In genomic region chr3:69216981-69217380, GRCh38 we compare ENCODE assay signal across 23 cellular contexts.
DNase-seq lines count a peak whose midpoint lies in the region; ATAC-seq, FAIRE-seq and TF ChIP-seq lines count a peak whose summit lies in the region.
"Had no signal": no experiment of that assay in that cellular context is flagged by ENCODE, and none has a peak within 500 bp of the region (broad histone marks: within the 10 kb centered on the region; RNA-seq: fewer than 3 reads in every experiment).

No MANE protein-coding gene starts in this region.

- no peak for TF ChIP-seq EP300 in A549 (IDR thresholded peaks at IDR 0.05)

- WGBS in A549 (ENCODE audit: missing lambda C conversion rate) = 11% methylated on average over 5 of the region's 5 CpGs

- H4K20me1 ChIP-seq in PC-3 (ENCODE audit: low read length) (no peaks in the 10 kb centered on the region), endothelial cell of umbilical vein (replicated peaks; ENCODE audit: control insufficient read depth, extremely low read depth, insufficient read depth, low read length) (no peaks in the 10 kb centered on the region)
- H4K20me1 ChIP-seq: BLaER1 had no signal

- H3K4me2 ChIP-seq in A549 (peak overlapping the region; percentile 11; the same call in 1 of the 3 replicates), PC-3 (ENCODE audit: low read length) (no peak overlapping the region), endothelial cell of umbilical vein (ENCODE audit: insufficient read depth, low read length) (peak overlapping the region; percentile 43)
- H3K4me2 ChIP-seq: BLaER1 had no signal

- intact Hi-C loops in PC-3 (cut with micrococcal nuclease) (no loop called here), endothelial cell of umbilical vein (cut with micrococcal nuclease) (no loop called here), vagina (cut with DNase I) (no loop called here)

- no peaks in the 10 kb centered on the region for H3K9me1 ChIP-seq in endothelial cell of umbilical vein (replicated peaks; ENCODE audit: control insufficient read depth, extremely low read depth, insufficient read depth, low read length)

- H2AFZ ChIP-seq in PC-3 (ENCODE audit: low read length) (no peak overlapping the region), endothelial cell of umbilical vein (ENCODE audit: low read depth, low read length) (no peak overlapping the region)
- H2AFZ ChIP-seq: GM23248 had no signal

- H3K36me3 Mint-ChIP-seq in nephron (ENCODE audit: low read depth) = peaks cover 74% of the 10 kb centered on the region
- H3K36me3 Mint-ChIP-seq: CD8-positive, alpha-beta T cell had no signal

- CTCF ChIA-PET in A549 (lab: Yijun Ruan, JAX) (interaction anchor here (0.8 kb wide), 1 partner anchor 55 kb away, joined by 4 read pairs; no protein-coding TSS in a partner anchor), PC-3 (lab: Charles Lee) (no interaction called here), endothelial cell of umbilical vein (lab: Charles Lee) (interaction anchor here (1.8 to 1.9 kb wide), 2 partner anchors 11 to 14 kb away, joined by 4 to 6 read pairs; no protein-coding TSS in a partner anchor)

- TF ChIP-seq CTCF in A549 (IDR thresholded peaks at IDR 0.05) = no peak
- no peak for TF ChIP-seq CTCF in PC-3 (conservative IDR thresholded peaks at IDR 0.05; ENCODE audit: low read depth, low read length)
- TF ChIP-seq CTCF in endothelial cell of umbilical vein (IDR thresholded peaks at IDR 0.05; ENCODE audit: extremely low read depth in 1 of 2, insufficient read depth in 1 of 2, low read depth in 1 of 2, low read length in 2 of 2) = no peak
- TF ChIP-seq CTCF in nephron (IDR thresholded peaks at IDR 0.05; ENCODE audit: unreplicated experiment in 3 of 3) = no peak
- no peak for TF ChIP-seq CTCF in vagina (IDR thresholded peaks at IDR 0.05)

- H3K27ac ChIP-seq in A549 (peak overlapping the region in 1 of 2 experiments; percentile 44; a peak in 2 of 6 replicates), PC-3 (ENCODE audit: low read length) (no peak overlapping the region), endothelial cell of umbilical vein (ENCODE audit: insufficient read depth, low read depth, low read length) (peak overlapping the region; percentile 5), vagina (no peak overlapping the region)
- H3K27ac ChIP-seq: BLaER1, C4-2B, GM23248 had no signal

- H3K27me3 Mint-ChIP-seq in nephron (ENCODE audit: low read depth) = no peaks in the 10 kb centered on the region
- H3K27me3 Mint-ChIP-seq: CD4-positive, CD25-positive, alpha-beta regulatory T cell had no signal

- H3K27me3 ChIP-seq in PC-3 (ENCODE audit: low read length) = no peaks in the 10 kb centered on the region
- H3K27me3 ChIP-seq in endothelial cell of umbilical vein (ENCODE audit: control insufficient read depth in 2 of 2, insufficient read depth in 2 of 2, low read length in 2 of 2) = no peaks in the 10 kb centered on the region
- H3K27me3 ChIP-seq in vagina = no peaks in the 10 kb centered on the region
- H3K27me3 ChIP-seq: BLaER1 had no signal

- peaks cover 28% of the 10 kb centered on the region for H3K4me1 ChIP-seq in A549
- H3K4me1 ChIP-seq in PC-3 (ENCODE audit: insufficient read depth, low read length) = peaks cover 18% of the 10 kb centered on the region
- peaks cover 35% of the 10 kb centered on the region for H3K4me1 ChIP-seq in endothelial cell of umbilical vein (ENCODE audit: control insufficient read depth, extremely low read depth, insufficient read depth, low read length)
- peaks cover 9% of the 10 kb centered on the region for H3K4me1 ChIP-seq in vagina
- H3K4me1 ChIP-seq: BLaER1 had no signal

- H3K4me3 Mint-ChIP-seq in nephron = no peak overlapping the region
- H3K4me3 Mint-ChIP-seq: B cell; CD8-positive, alpha-beta T cell; HFFc6 had no signal

- no peaks in the 10 kb centered on the region for H3K9me3 Mint-ChIP-seq in nephron
- H3K9me3 Mint-ChIP-seq: CD4-positive, CD25-positive, alpha-beta regulatory T cell; CD8-positive, alpha-beta T cell; HFFc6 had no signal

- no peak for TF ChIP-seq RAD21 in A549 (conservative IDR thresholded peaks at IDR 0.05 in 1 of 2, IDR thresholded peaks at IDR 0.05 in 1 of 2)

- H3K4me3 ChIP-seq in A549 = no peak overlapping the region
- H3K4me3 ChIP-seq in PC-3 (ENCODE audit: low read length) = no peak overlapping the region
- H3K4me3 ChIP-seq in endothelial cell of umbilical vein (replicated peaks in 1 of 3; ENCODE audit: insufficient read depth in 1 of 3, low read depth in 1 of 3, low read length in 3 of 3) = no peak overlapping the region
- no peak overlapping the region for H3K4me3 ChIP-seq in vagina
- H3K4me3 ChIP-seq: BLaER1, GM23248 had no signal

- BruUV-seq in PC-3 (replicated peaks; lab: Mats Ljungman, UMichigan) (no TSS peak), endothelial cell of umbilical vein (replicated peaks; lab: Mats Ljungman, UMichigan) (no TSS peak)

- H3K79me2 ChIP-seq in PC-3 (ENCODE audit: low read length) (no peaks in the 10 kb centered on the region), endothelial cell of umbilical vein (ENCODE audit: control insufficient read depth, insufficient read depth, low read length) (no peaks in the 10 kb centered on the region)

- DNase-seq in A549 (ENCODE audit: low read depth in 1 of 2, low spot score in 1 of 2) (no peak), PC-3 (peak; percentile 37), endothelial cell of umbilical vein (ENCODE audit: low read depth, low spot score) (peak; percentile 41), vagina (ENCODE audit: extremely low spot score in 2 of 2) (no peak), HCEC 1CT (no peak)
- DNase-seq: Caco-2; CD4-positive, CD25-positive, alpha-beta regulatory T cell; CD8-positive, alpha-beta T cell; DMS153; DND-41; GM23248; H7; HFFc6 had no signal

- dilution Hi-C loops in endothelial cell of umbilical vein (cut with MboI; ENCODE audit: extremely low pct_ligation_motif_present, low sequenced_read_pairs) = no loop called here

- peaks cover 5% of the 10 kb centered on the region for H3K4me1 Mint-ChIP-seq in nephron
- H3K4me1 Mint-ChIP-seq: B cell had no signal

- POLR2A ChIA-PET in A549 (lab: Yijun Ruan, JAX) = no interaction called here
- POLR2A ChIA-PET in PC-3 (lab: Charles Lee; ENCODE audit: unreplicated experiment) = no interaction called here
- POLR2A ChIA-PET in endothelial cell of umbilical vein (lab: Charles Lee) = no interaction called here

- H3K9me2 ChIP-seq in PC-3 (replicated peaks; ENCODE audit: low read length) = no peaks in the 10 kb centered on the region

- H3K9me3 ChIP-seq in A549 (no peaks in the 10 kb centered on the region), PC-3 (ENCODE audit: low read length) (no peaks in the 10 kb centered on the region), endothelial cell of umbilical vein (replicated peaks; ENCODE audit: control insufficient read depth, insufficient read depth, low read length) (no peaks in the 10 kb centered on the region), vagina (no peaks in the 10 kb centered on the region)
- H3K9me3 ChIP-seq: BLaER1, Caco-2 had no signal

- peak overlapping the region in 2 of 3 experiments; percentile 7 to 17 for H3K27ac Mint-ChIP-seq in nephron
- H3K27ac Mint-ChIP-seq: B cell; CD8-positive, alpha-beta T cell; HFFc6 had no signal

- H3K9ac ChIP-seq in PC-3 (ENCODE audit: low read length) = no peak overlapping the region
- no peak overlapping the region for H3K9ac ChIP-seq in endothelial cell of umbilical vein (replicated peaks; ENCODE audit: extremely low read depth, insufficient read depth, low read length)
- H3K9ac ChIP-seq: BLaER1, GM23248 had no signal

- no peak for ATAC-seq in A549
- ATAC-seq in PC-3 = peak; percentile 55
- no peak for ATAC-seq in HG02852 (IDR thresholded peaks at IDR 0.05; ENCODE audit: unreplicated experiment)
- no peak for ATAC-seq in GM21447 (IDR thresholded peaks at IDR 0.05; ENCODE audit: unreplicated experiment)
- ATAC-seq: CD8-positive, alpha-beta T cell; HCT116 had no signal

- FAIRE-seq in A549 (lab: Jason Lieb, UNC) = no peak
- FAIRE-seq in endothelial cell of umbilical vein (lab: Jason Lieb, UNC) = peak; percentile 59
- FAIRE-seq: G401.6, GM12892, H1 had no signal

- TF ChIP-seq POLR2A in A549 (IDR thresholded peaks at IDR 0.05; ENCODE audit: low read length) = no peak
- no peak for TF ChIP-seq POLR2A in endothelial cell of umbilical vein (IDR thresholded peaks at IDR 0.05; ENCODE audit: low read depth, low read length)
- no peak for TF ChIP-seq POLR2A in vagina (IDR thresholded peaks at IDR 0.05)

- H3F3A ChIP-seq in PC-3 (ENCODE audit: low read length, unreplicated experiment) = peaks cover 3% of the 10 kb centered on the region

- H3K36me3 ChIP-seq in PC-3 (ENCODE audit: low read depth, low read length) (no peaks in the 10 kb centered on the region), endothelial cell of umbilical vein (ENCODE audit: control insufficient read depth in 2 of 2, extremely low read depth in 1 of 2, insufficient read depth in 2 of 2, low read length in 2 of 2) (peaks cover 8 to 13% of the 10 kb centered on the region in 2 experiments), vagina (no peaks in the 10 kb centered on the region)

TF ChIP-seq in A549, 52 proteins besides CTCF, POLR2A, EP300 and RAD21 (continues in another document):
- TF ChIP-seq NFE2L2 (conservative IDR thresholded peaks at IDR 0.05; ENCODE audit: low read length) = no peak
- no peak for TF ChIP-seq HOXB13 (CRISPR knock-in tag; IDR thresholded peaks at IDR 0.05; ENCODE audit: low read depth)
- TF ChIP-seq EHF (CRISPR knock-in tag; IDR thresholded peaks at IDR 0.05) = no peak
- TF ChIP-seq TFCP2L1 (CRISPR knock-in tag; IDR thresholded peaks at IDR 0.05) = no peak
- TF ChIP-seq EHMT2 (IDR thresholded peaks at IDR 0.05; ENCODE audit: low read depth) = no peak
- TF ChIP-seq SMC3 (IDR thresholded peaks at IDR 0.05) = no peak
- no peak for TF ChIP-seq RARB (CRISPR knock-in tag; IDR thresholded peaks at IDR 0.05)
- TF ChIP-seq CBX8 (IDR thresholded peaks at IDR 0.05) = no peak

TF ChIP-seq in endothelial cell of umbilical vein, 7 proteins besides CTCF, POLR2A, EP300 and RAD21:
- no peak for TF ChIP-seq MYC (IDR thresholded peaks at IDR 0.05; ENCODE audit: low read depth, low read length)
- peak; percentile 48 for TF ChIP-seq FOS (IDR thresholded peaks at IDR 0.05; ENCODE audit: borderline replicate concordance, insufficient read depth, low read length)

Comparison
In these comparisons a context has a peak if more than half of its experiments do, and no peak if none do; other contexts are left out.
1. DNase-seq: peak in PC-3 (single experiment) and endothelial cell of umbilical vein (single experiment); none in A549 (0 of 2), vagina (0 of 2) and HCEC 1CT (single experiment).